11 cellular contexts compared by ENCODE assay signal in the genomic region with DNA sequence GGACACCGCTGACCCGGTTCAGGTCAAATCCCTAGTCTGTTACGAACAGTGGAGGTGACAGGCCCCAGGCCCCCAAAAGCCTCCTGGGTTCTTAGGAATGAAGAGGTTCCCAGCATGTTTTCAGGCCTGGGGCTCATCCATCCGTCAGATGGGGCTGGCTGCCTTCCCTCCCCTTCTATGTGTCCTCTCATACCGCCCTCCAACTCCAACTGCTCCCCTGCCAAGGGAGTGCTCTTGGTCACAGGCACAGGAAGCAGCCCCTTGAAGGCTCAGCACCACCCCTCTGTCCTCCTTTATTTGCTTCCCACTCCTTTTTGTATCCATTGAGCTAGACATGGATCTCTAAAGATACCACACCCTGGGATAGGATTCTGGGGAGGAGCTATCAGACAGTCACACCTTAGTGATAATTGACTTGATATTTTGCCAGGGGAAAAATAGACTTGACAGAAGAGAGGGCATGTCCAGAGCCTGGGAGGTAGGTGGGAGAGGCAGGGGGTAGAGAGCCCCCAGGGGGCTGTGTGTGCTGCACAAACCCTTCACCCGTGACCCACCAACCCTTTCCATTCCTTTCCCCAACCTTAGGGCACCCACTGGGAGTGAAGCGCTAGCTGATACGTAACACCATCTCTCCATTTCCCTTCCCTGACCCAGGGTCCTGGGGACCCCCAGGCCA. TPM values are rescaled to one million over a fixed set of nuclear protein-coding genes. Genes with fewer than 3 reads are reported as not detected.
DNase-seq lines count a peak whose midpoint lies in the region; ATAC-seq and TF ChIP-seq lines count a peak whose summit lies in the region.
"Had no signal": no experiment of that assay in that cellular context is flagged by ENCODE, and none has a peak within 500 bp of the region (broad histone marks: within the 10 kb centered on the region; RNA-seq: fewer than 3 reads in every experiment).

No MANE protein-coding gene starts in this region.

- no peaks in the 10 kb centered on the region for H3K36me3 ChIP-seq in heart right ventricle
- no peaks in the 10 kb centered on the region for H3K36me3 ChIP-seq in A673 (ENCODE audit: insufficient read depth, low read length, poor library complexity, severe bottlenecking)
- H3K36me3 ChIP-seq: adrenal gland had no signal

- no peaks in the 10 kb centered on the region for H3K9me3 Mint-ChIP-seq in progenitor cell of endocrine pancreas (ENCODE audit: low read depth)
- H3K9me3 Mint-ChIP-seq: naive thymus-derived CD8-positive, alpha-beta T cell had no signal

- CTCF ChIA-PET in A673 (lab: Charles Lee): interaction anchor here (1.5 kb wide), 1 partner anchor 10 kb away, joined by 6 read pairs; no protein-coding TSS in a partner anchor

- no peaks in the 10 kb centered on the region for H3K36me3 Mint-ChIP-seq in progenitor cell of endocrine pancreas (ENCODE audit: insufficient read depth)
- H3K36me3 Mint-ChIP-seq: naive thymus-derived CD8-positive, alpha-beta T cell had no signal

- intact Hi-C loops in heart right ventricle (cut with DNase I): no loop called here
- intact Hi-C loops in A673 (cut with micrococcal nuclease; ENCODE audit: unreplicated experiment): no loop called here

- ATAC-seq in heart right ventricle: peak in 1 of 8 donors; percentile 5

- H3K27me3 ChIP-seq in heart right ventricle: peaks cover 0 to 6% (median 0%) of the 10 kb centered on the region in 7 donors
- H3K27me3 ChIP-seq in A673 (replicated peaks; ENCODE audit: insufficient read depth, low read depth, low read length, poor library complexity): no peaks in the 10 kb centered on the region
- H3K27me3 ChIP-seq: adrenal gland had no signal

- H3K9me3 ChIP-seq in heart right ventricle (no peaks in the 10 kb centered on the region), A673 (ENCODE audit: low read depth, low read length, poor library complexity, severe bottlenecking) (no peaks in the 10 kb centered on the region)
- H3K9me3 ChIP-seq: adrenal gland had no signal

- no peak overlapping the region for H3K4me3 Mint-ChIP-seq in progenitor cell of endocrine pancreas (ENCODE audit: low read depth)
- H3K4me3 Mint-ChIP-seq: naive thymus-derived CD8-positive, alpha-beta T cell had no signal

- peak overlapping the region; percentile 84 for H3K27ac Mint-ChIP-seq in progenitor cell of endocrine pancreas

- BruUV-seq in A673 (replicated peaks; lab: Mats Ljungman, UMichigan): no TSS peak

- WGBS in heart right ventricle, 2 donors: 80 to 81% methylated on average over 8 of the region's 8 CpGs

- peaks cover 41% of the 10 kb centered on the region for H3K27me3 Mint-ChIP-seq in progenitor cell of endocrine pancreas

- POLR2A ChIA-PET in A673 (lab: Charles Lee; ENCODE audit: low non-redundant PET): no interaction called here

- no peak overlapping the region for H3K4me3 ChIP-seq in heart right ventricle
- no peak overlapping the region for H3K4me3 ChIP-seq in A673 (ENCODE audit: low read depth, low read length, poor library complexity, severe bottlenecking)
- H3K4me3 ChIP-seq: adrenal gland had no signal

- H3K4me1 ChIP-seq in heart right ventricle (peaks cover 0 to 31% (median 11%) of the 10 kb centered on the region in 9 donors), A673 (ENCODE audit: insufficient read depth, low read length, poor library complexity, severe bottlenecking) (no peaks in the 10 kb centered on the region)
- H3K4me1 ChIP-seq: adrenal gland had no signal

- H3K27ac ChIP-seq in heart right ventricle: peak overlapping the region in 7 of 10 donors; percentile 4 to 76 (median 73)
- H3K27ac ChIP-seq in A673 (ENCODE audit: low read depth, low read length, poor library complexity, severe bottlenecking): no peak overlapping the region

- H3K4me1 Mint-ChIP-seq in progenitor cell of endocrine pancreas (ENCODE audit: low read depth): peaks cover 3% of the 10 kb centered on the region

- no peak for TF ChIP-seq CTCF in heart right ventricle (IDR thresholded peaks at IDR 0.05)
- no peak for TF ChIP-seq CTCF in progenitor cell of endocrine pancreas (IDR thresholded peaks at IDR 0.05; ENCODE audit: unreplicated experiment)
- no peak for TF ChIP-seq CTCF in A673 (conservative IDR thresholded peaks at IDR 0.05; ENCODE audit: low read depth, low read length)

- DNase-seq in ELF-1 (ENCODE audit: low read depth, low spot score) (peak; percentile 26), NCI-H69 (lab: John Stamatoyannopoulos, UW) (peak; percentile 47), heart right ventricle (no peak), progenitor cell of endocrine pancreas (ENCODE audit: low spot score, unreplicated experiment) (no peak), A673 (ENCODE audit: low spot score) (no peak), cerebellum (ENCODE audit: low spot score) (no peak), SW 1271 (lab: John Stamatoyannopoulos, UW) (no peak), amygdala (lab: John Stamatoyannopoulos, UW) (no peak)
- DNase-seq: activated CD8-positive, alpha-beta memory T cell treated with anti-CD3 and anti-CD28 coated beads for 24 hours had no signal

RNA-seq across cellular contexts. Expression of gene CSPG4, which starts 10.7 kb away (rescaled TPM):
- 10 to 100 TPM in 8 of 10 donors, 1 to 10 TPM in 2; 7.4 to 19.8 (median 13.0) TPM for total RNA-seq in heart right ventricle
- 10 to 100 TPM; 12.1 TPM for polyA plus RNA-seq in heart right ventricle
- 0.41 and 0.51 TPM in 2 replicates for total RNA-seq in progenitor cell of endocrine pancreas
- total RNA-seq in A673 (2021): 0.11 and 0.22 TPM in 2 replicates
- total RNA-seq in cerebellum: 9.6 TPM
- total RNA-seq: naive thymus-derived CD8-positive, alpha-beta T cell had no signal
- polyA plus RNA-seq: naive thymus-derived CD8-positive, alpha-beta T cell had no signal

Comparison
In these comparisons a context has a peak if more than half of its experiments do, and no peak if none do; other contexts are left out.
1. DNase-seq: peak in ELF-1 (single experiment) and NCI-H69 (single experiment); none in heart right ventricle (0 of 2), progenitor cell of endocrine pancreas (single experiment), A673 (single experiment), cerebellum (single experiment), SW 1271 (0 of 2) and amygdala (0 of 56).